ENCODE assay signal across 8 cellular contexts in genomic region chr1:32273389-32274208, GRCh38. TPM values are rescaled to one million over a fixed set of nuclear protein-coding genes. Genes with fewer than 3 reads are reported as not detected.
DNase-seq lines count a peak whose midpoint lies in the region; ATAC-seq, FAIRE-seq and TF ChIP-seq lines count a peak whose summit lies in the region.

No MANE protein-coding gene starts in this region.

- H3K27ac Mint-ChIP-seq in T-helper 17 cell: peak overlapping the region; percentile 95

- TF ChIP-seq RAD21 in Ishikawa (IDR thresholded peaks at IDR 0.05; ENCODE audit: low read depth): no peak

- H3K36me3 ChIP-seq in bronchial epithelial cell (ENCODE audit: control insufficient read depth, insufficient read depth, low read length): no peaks in the 10 kb centered on the region

- FAIRE-seq in bronchial epithelial cell (lab: Jason Lieb, UNC): no peak

- no peak overlapping the region for H3K4me3 ChIP-seq in bronchial epithelial cell (ENCODE audit: low read depth, low read length)

- H3K9me3 ChIP-seq in T-helper 17 cell (ENCODE audit: control insufficient read depth, low read length, poor library complexity, severe bottlenecking): no peaks in the 10 kb centered on the region

- peaks cover 2% of the 10 kb centered on the region for H3K27me3 ChIP-seq in bronchial epithelial cell (ENCODE audit: control insufficient read depth, insufficient read depth, low read length)

- ATAC-seq in T-helper 17 cell: peak; percentile 90
- ATAC-seq in GM21786 (IDR thresholded peaks at IDR 0.05; ENCODE audit: unreplicated experiment): no peak
- ATAC-seq in HG02759 (IDR thresholded peaks at IDR 0.05; ENCODE audit: unreplicated experiment): no peak
- ATAC-seq in HG03439 (IDR thresholded peaks at IDR 0.05; ENCODE audit: unreplicated experiment): no peak

- no peaks in the 10 kb centered on the region for H3K27me3 Mint-ChIP-seq in T-helper 17 cell

- H3K4me1 Mint-ChIP-seq in T-helper 17 cell: peaks cover 50% of the 10 kb centered on the region

- H3K4me3 Mint-ChIP-seq in T-helper 17 cell: peak overlapping the region; percentile 85

- peak; percentile 8 for TF ChIP-seq CTCF in bronchial epithelial cell (IDR thresholded peaks at IDR 0.05; ENCODE audit: insufficient read depth, low read length, severe bottlenecking)

- peaks cover 6% of the 10 kb centered on the region for H3K36me3 Mint-ChIP-seq in T-helper 17 cell (ENCODE audit: low read depth)

- DNase-seq in T-helper 17 cell: peak; percentile 47 to 74 (median 51)
- DNase-seq in bronchial epithelial cell (ENCODE audit: low read depth): peak; percentile 86
- DNase-seq in stimulated activated CD4-positive, alpha-beta T cell treated with anti-CD3 and anti-CD28 coated beads, Interleukin-1b, Interleukin-23, amount 100 ng/mL, for 48 hours: peak; percentile 86
- DNase-seq in NCI-H1930 (lab: John Stamatoyannopoulos, UW): no peak

- TF ChIP-seq EP300 in Ishikawa (IDR thresholded peaks at IDR 0.05; ENCODE audit: borderline replicate concordance): no peak

TF ChIP-seq in Ishikawa, 13 proteins besides CTCF, POLR2A, EP300 and RAD21:
- no peak for TF ChIP-seq FOXM1 (IDR thresholded peaks at IDR 0.05; ENCODE audit: borderline replicate concordance, low read depth)
- peak; percentile 56; the same call in 1 of the 2 replicates for TF ChIP-seq ZBTB7A (IDR thresholded peaks at IDR 0.05; ENCODE audit: low read depth)
TF ChIP-seq in Ishikawa: peak in this region for 1.

RNA-seq across cellular contexts. Expression of gene HDAC1, which starts 18.3 kb away (rescaled TPM):
- total RNA-seq in T-helper 17 cell (10 to 100 TPM; 81.6 to 86.2 TPM), bronchial epithelial cell (83.7 and 95.8 TPM in 2 replicates)

RNA-seq across cellular contexts. Expression of gene LCK, which starts 22.5 kb away (rescaled TPM):
- 100 to 1,000 TPM; 267 to 268 TPM for total RNA-seq in T-helper 17 cell
- total RNA-seq in bronchial epithelial cell: 0.26 TPM in 1 of 2 replicates, not detected in the other

RNA-seq across cellular contexts. Expression of gene FAM167B, which starts 26.6 kb away (rescaled TPM):
- total RNA-seq in T-helper 17 cell (under 1 TPM; 0.60 to 0.72 TPM), bronchial epithelial cell (0.13 and 0.26 TPM in 2 replicates)

RNA-seq across cellular contexts. Expression of gene EIF3I, which starts 51.4 kb away (rescaled TPM):
- total RNA-seq in T-helper 17 cell (100 to 1,000 TPM; 116 to 132 TPM), bronchial epithelial cell (455 and 626 TPM in 2 replicates)

RNA-seq across cellular contexts. Expression of gene TMEM234, which starts 51.4 kb away (rescaled TPM):
- 10 to 100 TPM; 13.1 to 18.8 TPM for total RNA-seq in T-helper 17 cell
- total RNA-seq in bronchial epithelial cell: 9.0 and 18.3 TPM in 2 replicates

Comparison
In these comparisons a context has a peak if more than half of its experiments do, and no peak if none do; other contexts are left out.
1. DNase-seq: peak in T-helper 17 cell (3 of 3), bronchial epithelial cell (single experiment) and stimulated activated CD4-positive, alpha-beta T cell treated with anti-CD3 and anti-CD28 coated beads, Interleukin-1b, Interleukin-23, amount 100 ng/mL, for 48 hours (single experiment); none in NCI-H1930 (0 of 2).
2. RNA of gene LCK, which starts 22.5 kb away (total RNA-seq): 267 to 268 TPM in T-helper 17 cell; 0.26 TPM in bronchial epithelial cell; every median in the first group is over 100 times any median in the second.